ENCODE assay signal across 12 cellular contexts in genomic region chr22:35837328-35837727, GRCh38.
DNase-seq lines count a peak whose midpoint lies in the region; ATAC-seq and TF ChIP-seq lines count a peak whose summit lies in the region.
"Had no signal": no experiment of that assay in that cellular context is flagged by ENCODE, and none has a peak within 500 bp of the region (broad histone marks: within the 10 kb centered on the region; RNA-seq: fewer than 3 reads in every experiment).

No MANE protein-coding gene starts in this region.

- H3K27me3 Mint-ChIP-seq in H9 (ENCODE audit: low read depth) (no peaks in the 10 kb centered on the region), immature natural killer cell (ENCODE audit: low read depth in 3 of 3) (peaks cover 5 to 16% (median 5%) of the 10 kb centered on the region in 3 donors)

- H3K36me3 ChIP-seq in RWPE2 (ENCODE audit: low read depth) (peaks cover 13% of the 10 kb centered on the region), sigmoid colon (no peaks in the 10 kb centered on the region)

- no peak for DNase-seq in H9
- DNase-seq in RWPE2 (ENCODE audit: low spot score), result no peak
- no peak for DNase-seq in fibroblast of mammary gland (ENCODE audit: low read depth)
- DNase-seq in sigmoid colon, result no peak
- no peak for DNase-seq in NCI-H226
- DNase-seq in immature natural killer cell, result no peak
- DNase-seq: activated B cell treated with CpG ODN at 0.5 μM for 24 hours; DND-41; NCI-H187; stimulated activated CD4-positive, alpha-beta T cell treated with anti-CD3 and anti-CD28 coated beads, Interleukin-2, amount 100 ng/mL, for 48 hours had no signal

- H3K4me1 ChIP-seq in H9 (ENCODE audit: insufficient read depth, low read length) (peaks cover 7% of the 10 kb centered on the region; the same call in 1 of the 2 replicates), RWPE2 (ENCODE audit: insufficient read depth, poor library complexity, severe bottlenecking) (peaks cover 41% of the 10 kb centered on the region), sigmoid colon (peaks cover 0 to 95% (median 73%) of the 10 kb centered on the region in 4 donors)

- TF ChIP-seq POLR2A in sigmoid colon (IDR thresholded peaks at IDR 0.05), result no peak

- 0 out of 7 replicates have a peak, but pooled peaks cover 0 to 2% (median 0%) of the 10 kb centered on the region in 3 experiments for H3K36me3 Mint-ChIP-seq in H9 (ENCODE audit: insufficient read depth in 1 of 3, low read depth in 3 of 3)
- no peaks in the 10 kb centered on the region for H3K36me3 Mint-ChIP-seq in immature natural killer cell

- no peak overlapping the region for H3K18ac ChIP-seq in H9 (ENCODE audit: insufficient read length, low read depth, low read length)

- no peaks in the 10 kb centered on the region for H3K9me3 Mint-ChIP-seq in H9
- no peaks in the 10 kb centered on the region for H3K9me3 Mint-ChIP-seq in immature natural killer cell
- H3K9me3 Mint-ChIP-seq: activated B cell treated with CpG ODN at 0.5 μM for 24 hours; activated T-helper 17 cell treated with anti-CD3 and anti-CD28 coated beads, Interleukin-2, amount 50 U/mL, for 72 hours had no signal

- H4K20me1 ChIP-seq in H9 (ENCODE audit: control insufficient read depth, insufficient read depth, insufficient read length), result no peaks in the 10 kb centered on the region

- no peak overlapping the region for H4K5ac ChIP-seq in H9 (ENCODE audit: insufficient read length, low read depth, low read length)

- H3K4me3 Mint-ChIP-seq in H9 (peak overlapping the region in 1 of 2 experiments; percentile 50; a peak in 2 of 5 replicates), immature natural killer cell (no peak overlapping the region)
- H3K4me3 Mint-ChIP-seq: activated B cell treated with CpG ODN at 0.5 μM for 24 hours had no signal

- no CpG with 5 or more reads among the region's 4 CpGs for WGBS in H9 (ENCODE audit: extremely low coverage, insufficient read length, low lambda C conversion rate)
- 83 to 87% methylated on average over 4 of the region's 4 CpGs for WGBS in sigmoid colon, 2 donors

- peaks cover 10% of the 10 kb centered on the region; the same call in 1 of the 2 replicates for H3K79me2 ChIP-seq in H9 (ENCODE audit: insufficient read depth, low read length)

- H3K4me3 ChIP-seq in RWPE2 (ENCODE audit: severe bottlenecking) (peak overlapping the region; percentile 31), fibroblast of mammary gland (ENCODE audit: control insufficient read depth, low read depth, low read length) (peak overlapping the region; percentile 86), sigmoid colon (no peak overlapping the region)

- intact Hi-C loops in sigmoid colon (cut with DNase I), result loop anchor here (5.0 kb wide), 3 partner anchors 190 to 285 kb away; partner anchors contain the start of gene RBFOX2

- H3K27ac ChIP-seq in H9 (ENCODE audit: insufficient read length, low read depth, low read length), result no peak overlapping the region
- peak overlapping the region; percentile 97 for H3K27ac ChIP-seq in RWPE2 (ENCODE audit: poor library complexity, severe bottlenecking)
- H3K27ac ChIP-seq in sigmoid colon, result peak overlapping the region; percentile 80 to 86 (median 84)

- no peak overlapping the region for H3K23ac ChIP-seq in H9 (ENCODE audit: insufficient read length, low read depth, low read length)

- H2BK120ac ChIP-seq in H9 (ENCODE audit: low read depth, low read length, poor library complexity, severe bottlenecking), result no peak overlapping the region

- H3K23me2 ChIP-seq in H9 (ENCODE audit: insufficient read length, low read depth, low read length, poor library complexity, severe bottlenecking), result peaks cover 12% of the 10 kb centered on the region

- no peak overlapping the region for H3K4ac ChIP-seq in H9 (ENCODE audit: low read depth, low read length)

- H2BK12ac ChIP-seq in H9 (ENCODE audit: insufficient read length, low read depth, low read length), result peak overlapping the region; percentile 84

- no peak overlapping the region for H3K56ac ChIP-seq in H9 (ENCODE audit: insufficient read length, low read depth, low read length)

- H3K27me3 ChIP-seq in H9 (ENCODE audit: insufficient read depth, low read length) (no peaks in the 10 kb centered on the region), RWPE2 (ENCODE audit: insufficient read depth, poor library complexity, severe bottlenecking) (no peaks in the 10 kb centered on the region), sigmoid colon (no peaks in the 10 kb centered on the region)

- H3T11ph ChIP-seq in H9 (ENCODE audit: low read length), result no peak overlapping the region

- H2BK15ac ChIP-seq in H9 (ENCODE audit: low read depth, low read length), result no peak overlapping the region

- H3K14ac ChIP-seq in H9 (ENCODE audit: insufficient read depth, low read length), result no peak overlapping the region

- peak overlapping the region in 1 of 3 experiments; percentile 64; a peak in 3 of 7 replicates for H3K27ac Mint-ChIP-seq in H9
- H3K27ac Mint-ChIP-seq in immature natural killer cell, result no peak overlapping the region
- H3K27ac Mint-ChIP-seq: activated B cell treated with CpG ODN at 0.5 μM for 24 hours had no signal

- peaks cover 60 to 68% of the 10 kb centered on the region in 2 experiments for H3K4me1 Mint-ChIP-seq in H9
- H3K4me1 Mint-ChIP-seq in immature natural killer cell, result no peaks in the 10 kb centered on the region

- no peak for TF ChIP-seq CTCF in H9 (conservative IDR thresholded peaks at IDR 0.05)
- TF ChIP-seq CTCF in RWPE2 (IDR thresholded peaks at IDR 0.05; ENCODE audit: poor library complexity, severe bottlenecking), result no peak
- TF ChIP-seq CTCF in fibroblast of mammary gland (conservative IDR thresholded peaks at IDR 0.05; ENCODE audit: control insufficient read depth, insufficient read depth, low read depth, low read length), result no peak
- no peak for TF ChIP-seq CTCF in sigmoid colon (IDR thresholded peaks at IDR 0.05)

- H2AK5ac ChIP-seq in H9 (ENCODE audit: insufficient read length, low read length), result no peak overlapping the region

- H3K79me1 ChIP-seq in H9 (ENCODE audit: insufficient read depth, low read depth, low read length, poor library complexity, severe bottlenecking), result no peaks in the 10 kb centered on the region

- no peak overlapping the region for H4K91ac ChIP-seq in H9 (ENCODE audit: insufficient read length, low read depth, low read length)

- no peak overlapping the region for H4K8ac ChIP-seq in H9 (replicated peaks; ENCODE audit: insufficient read length, low read depth, low read length)

- H2BK20ac ChIP-seq in H9 (ENCODE audit: low read depth, low read length, poor library complexity, severe bottlenecking), result no peak overlapping the region

- no peak overlapping the region for H3K9ac ChIP-seq in H9 (ENCODE audit: extremely low read depth, insufficient read length, low read length)

- H2AFZ ChIP-seq in H9 (ENCODE audit: low read length), result no peak overlapping the region

- ATAC-seq in RWPE2 (ENCODE audit: low read depth) (no peak), HG02678 (IDR thresholded peaks at IDR 0.05; ENCODE audit: unreplicated experiment) (no peak)
- ATAC-seq: activated T-helper 17 cell treated with anti-CD3 and anti-CD28 coated beads, Interleukin-2, amount 50 U/mL, for 72 hours had no signal

- no peak overlapping the region for H2BK5ac ChIP-seq in H9 (ENCODE audit: insufficient read length, low read length)

- H3K4me2 ChIP-seq in H9 (ENCODE audit: insufficient read depth, insufficient read length, low read length), result no peak overlapping the region

- no peak for TF ChIP-seq EP300 in sigmoid colon (IDR thresholded peaks at IDR 0.05)

- no peaks in the 10 kb centered on the region for H3K9me3 ChIP-seq in H9 (ENCODE audit: control insufficient read depth, low read depth, low read length)
- H3K9me3 ChIP-seq in RWPE2 (ENCODE audit: severe bottlenecking), result no peaks in the 10 kb centered on the region
- H3K9me3 ChIP-seq in sigmoid colon, result no peaks in the 10 kb centered on the region

Comparison
In these comparisons a context has a peak if more than half of its experiments do, and no peak if none do; other contexts are left out.
1. H3K4me3 ChIP-seq: peak in RWPE2 (single experiment) and fibroblast of mammary gland (single experiment); none in sigmoid colon (0 of 4).